In the genomic region with DNA sequence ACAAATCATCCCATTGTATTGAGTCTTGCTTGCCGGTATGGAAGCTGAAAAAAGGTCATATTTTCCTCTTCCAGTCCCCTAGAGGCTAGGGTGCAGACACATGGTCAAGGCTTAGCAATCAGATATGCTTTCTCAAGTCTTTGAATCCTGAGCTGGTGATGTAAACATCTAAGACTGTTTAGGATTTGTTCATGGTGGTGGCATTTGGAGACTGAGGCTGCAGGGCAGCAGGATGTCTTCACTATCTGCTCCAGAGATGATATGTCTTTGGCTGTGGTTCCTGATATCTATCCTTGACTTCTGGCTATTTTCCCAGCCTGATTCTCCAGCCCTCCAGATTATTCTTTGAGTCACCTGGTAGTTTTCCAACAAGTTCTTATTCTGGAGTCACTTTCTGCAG, we compare ENCODE assay signal across 15 cellular contexts. TPM values are rescaled to one million over a fixed set of nuclear protein-coding genes. Genes with fewer than 3 reads are reported as not detected.
A peak's percentile ranks its signal among the peaks of the same experiment; 100 is the strongest.
DNase-seq lines count a peak whose midpoint lies in the region.
"Had no signal": no experiment of that assay in that cellular context is flagged by ENCODE, and none has a peak within 500 bp of the region (broad histone marks: within the 10 kb centered on the region; RNA-seq: fewer than 3 reads in every experiment).

No MANE protein-coding gene starts in this region.

- peak; percentile 12 for DNase-seq in Daoy (ENCODE audit: low read depth)
- peak; percentile 65 for DNase-seq in RPMI7951 (ENCODE audit: low read depth)
- peak; percentile 61 for DNase-seq in dedifferentiated amniotic fluid mesenchymal stem cell (ENCODE audit: extremely low spot score)
- peak; percentile 27 for DNase-seq in non-pigmented ciliary epithelial cell (ENCODE audit: low read depth)
- DNase-seq in activated CD8-positive, alpha-beta memory T cell treated with anti-CD3 and anti-CD28 coated beads for 24 hours, result no peak
- no peak for DNase-seq in NCI-H1417 treated with DMSO at 0.1 percent for 48 hours (lab: John Stamatoyannopoulos, UW)
- DNase-seq in NCI-H128 (lab: John Stamatoyannopoulos, UW; ENCODE audit: unreplicated experiment), result no peak
- no peak for DNase-seq in NCI-H2171 (lab: John Stamatoyannopoulos, UW)
- DNase-seq: activated CD4-positive, alpha-beta memory T cell treated with anti-CD3 and anti-CD28 coated beads, Interleukin-2, amount 10 ng/mL, durations not matched to agents 7 days and 5 days; activated naive CD4-positive, alpha-beta T cell treated with anti-CD3 and anti-CD28 coated beads, Interleukin-2, amount 10 ng/mL, durations not matched to agents 7 days and 5 days; activated T-cell treated with anti-CD3 and anti-CD28 coated beads, Interleukin-2, amount 50 U/mL, for 24 hours; naive thymus-derived CD8-positive, alpha-beta T cell; NCI-H187; RPMI8226; stimulated activated CD4-positive, alpha-beta T cell treated with anti-CD3 and anti-CD28 coated beads, Interleukin-4, amount 100 ng/mL, for 1 hour had no signal

RNA-seq across cellular contexts. Expression of gene DACT1, which starts 50.5 kb away (rescaled TPM):
- total RNA-seq in Daoy (2014; rRNA removed; shearing (Covaris generic)), result 18.3 and 19.8 TPM in 2 replicates
- 22.2 and 23.1 TPM in 2 replicates for total RNA-seq in RPMI7951 (2014; rRNA removed; shearing (Covaris generic))

Comparison
In these comparisons a context has a peak if more than half of its experiments do, and no peak if none do; other contexts are left out.
1. DNase-seq: peak in Daoy (single experiment), RPMI7951 (single experiment), dedifferentiated amniotic fluid mesenchymal stem cell (single experiment) and non-pigmented ciliary epithelial cell (single experiment); none in activated CD8-positive, alpha-beta memory T cell treated with anti-CD3 and anti-CD28 coated beads for 24 hours (single experiment), NCI-H1417 treated with DMSO at 0.1 percent for 48 hours (single experiment), NCI-H128 (single experiment) and NCI-H2171 (single experiment).